In the genomic region with DNA sequence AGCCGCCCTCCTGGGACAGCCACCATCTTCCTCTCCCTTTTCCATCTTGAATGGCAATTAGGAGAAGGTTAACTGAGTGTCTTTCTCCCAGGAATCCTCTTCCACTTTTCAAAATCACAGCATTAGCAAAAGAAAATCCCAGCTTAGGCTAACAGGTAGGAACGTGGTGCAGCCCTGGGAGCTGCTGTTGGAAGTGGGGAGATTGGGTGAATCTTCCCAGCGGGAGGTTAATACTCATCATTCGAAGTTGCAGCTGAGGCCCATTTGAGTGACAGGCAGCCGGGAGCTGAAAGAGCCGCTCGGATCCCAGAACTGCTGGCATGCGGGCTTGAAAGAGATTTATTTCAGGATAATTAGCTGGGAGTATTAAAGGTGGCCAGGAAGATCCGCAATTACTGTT, we compare ENCODE assay signal across 17 cellular contexts.
DNase-seq lines count a peak whose midpoint lies in the region; TF ChIP-seq lines count a peak whose summit lies in the region.
"Had no signal": no experiment of that assay in that cellular context is flagged by ENCODE, and none has a peak within 500 bp of the region (broad histone marks: within the 10 kb centered on the region; RNA-seq: fewer than 3 reads in every experiment).

No MANE protein-coding gene starts in this region.

- H3K27me3 Mint-ChIP-seq in H9 (ENCODE audit: low read depth): peaks cover 1% of the 10 kb centered on the region
- H3K27me3 Mint-ChIP-seq: B cell; CD4-positive, alpha-beta T cell had no signal

- no peak overlapping the region for H3T11ph ChIP-seq in H9 (ENCODE audit: low read length)

- H3K18ac ChIP-seq in H9 (ENCODE audit: insufficient read length, low read depth, low read length) (no peak overlapping the region), neuronal stem cell (ENCODE audit: low read length) (no peak overlapping the region), mesenchymal stem cell (ENCODE audit: low read depth in 1 of 2, low read length in 2 of 2) (no peak overlapping the region)

- no peaks in the 10 kb centered on the region; a peak in 1 of 7 replicates for H3K36me3 Mint-ChIP-seq in H9 (ENCODE audit: insufficient read depth in 1 of 3, low read depth in 3 of 3)

- H4K8ac ChIP-seq in H9 (replicated peaks; ENCODE audit: insufficient read length, low read depth, low read length) (no peak overlapping the region), neuronal stem cell (ENCODE audit: low read depth, low read length) (no peak overlapping the region), mesenchymal stem cell (ENCODE audit: low read length) (no peak overlapping the region)

- H3K4me1 Mint-ChIP-seq in H9: peaks cover 12 to 14% of the 10 kb centered on the region in 2 experiments
- H3K4me1 Mint-ChIP-seq: B cell had no signal

- H3K4ac ChIP-seq in H9 (ENCODE audit: low read depth, low read length) (no peak overlapping the region), neuronal stem cell (ENCODE audit: low read length) (no peak overlapping the region), mesenchymal stem cell (ENCODE audit: low read depth in 1 of 2, low read length in 2 of 2) (no peak overlapping the region)

- H4K20me1 ChIP-seq in H9 (ENCODE audit: control insufficient read depth, insufficient read depth, insufficient read length): no peaks in the 10 kb centered on the region

- DNase-seq in H9 (peak; percentile 40), NCI-H82 treated with DMSO at 0.1 percent for 48 hours (lab: John Stamatoyannopoulos, UW; ENCODE audit: unreplicated experiment) (peak; percentile 28), esophagus muscularis mucosa (ENCODE audit: extremely low spot score) (peak; percentile 42), neuronal stem cell (ENCODE audit: low spot score) (peak; percentile 20), mesenchymal stem cell (no peak), GM20000 (ENCODE audit: low spot score) (no peak)
- no peak for DNase-seq in activated CD8-positive, alpha-beta memory T cell treated with anti-CD3 and anti-CD28 coated beads for 24 hours
- no peak for DNase-seq in stimulated activated CD8-positive, alpha-beta memory T cell treated with anti-CD3 and anti-CD28 coated beads, Interleukin-4, amount 100 ng/mL, for 48 hours
- DNase-seq: C1 segment of cervical spinal cord; Calu3; CD4-positive, alpha-beta T cell; DMS79; GOT3; IMR-90; KBM-7 had no signal

- H2BK15ac ChIP-seq in H9 (ENCODE audit: low read depth, low read length): no peak overlapping the region
- H2BK15ac ChIP-seq in neuronal stem cell (ENCODE audit: low read length): no peak overlapping the region
- no peak overlapping the region for H2BK15ac ChIP-seq in mesenchymal stem cell (ENCODE audit: low read depth, poor library complexity, severe bottlenecking)

- H2AK5ac ChIP-seq in H9 (ENCODE audit: insufficient read length, low read length) (no peak overlapping the region), neuronal stem cell (ENCODE audit: low read depth, low read length) (no peak overlapping the region), mesenchymal stem cell (ENCODE audit: low read length, severe bottlenecking) (no peak overlapping the region)

- H3K9me3 ChIP-seq in H9 (ENCODE audit: control insufficient read depth, low read depth, low read length) (no peaks in the 10 kb centered on the region), esophagus muscularis mucosa (no peaks in the 10 kb centered on the region), neuronal stem cell (replicated peaks in 1 of 2; ENCODE audit: control insufficient read depth in 2 of 2, insufficient read depth in 1 of 2, low read depth in 1 of 2, low read length in 2 of 2) (no peaks in the 10 kb centered on the region), mesenchymal stem cell (ENCODE audit: control insufficient read depth, low read length) (peaks cover 6% of the 10 kb centered on the region)

- H3K79me2 ChIP-seq in H9 (ENCODE audit: insufficient read depth, low read length): no peaks in the 10 kb centered on the region

- no peak for TF ChIP-seq EP300 in esophagus muscularis mucosa (IDR thresholded peaks at IDR 0.05)

- H3K79me1 ChIP-seq in H9 (ENCODE audit: insufficient read depth, low read depth, low read length, poor library complexity, severe bottlenecking) (no peaks in the 10 kb centered on the region), neuronal stem cell (ENCODE audit: low read depth, low read length) (no peaks in the 10 kb centered on the region), mesenchymal stem cell (replicated peaks; ENCODE audit: low read length, poor library complexity, severe bottlenecking) (no peaks in the 10 kb centered on the region)

- H3K4me1 ChIP-seq in H9 (ENCODE audit: insufficient read depth, low read length): no peaks in the 10 kb centered on the region
- no peaks in the 10 kb centered on the region for H3K4me1 ChIP-seq in esophagus muscularis mucosa
- peaks cover 0 to 5% of the 10 kb centered on the region in 2 donors for H3K4me1 ChIP-seq in neuronal stem cell (ENCODE audit: control insufficient read depth in 2 of 2, insufficient read depth in 1 of 2, low read depth in 1 of 2, low read length in 2 of 2)
- no peaks in the 10 kb centered on the region for H3K4me1 ChIP-seq in mesenchymal stem cell (ENCODE audit: control insufficient read depth, insufficient read depth, low read depth, low read length)

- peaks cover 3 to 5% of the 10 kb centered on the region in 2 experiments; a peak in 3 of 5 replicates for H3K9me3 Mint-ChIP-seq in H9

- H3K14ac ChIP-seq in H9 (ENCODE audit: insufficient read depth, low read length): no peak overlapping the region
- H3K14ac ChIP-seq in neuronal stem cell (ENCODE audit: low read length): no peak overlapping the region
- no peak overlapping the region for H3K14ac ChIP-seq in mesenchymal stem cell (ENCODE audit: low read length in 2 of 2)

- no peaks in the 10 kb centered on the region for H3K23me2 ChIP-seq in H9 (ENCODE audit: insufficient read length, low read depth, low read length, poor library complexity, severe bottlenecking)

- H3K27ac ChIP-seq in H9 (ENCODE audit: insufficient read length, low read depth, low read length) (no peak overlapping the region), esophagus muscularis mucosa (replicated peaks in 1 of 4) (no peak overlapping the region), neuronal stem cell (replicated peaks; ENCODE audit: low read length) (peak overlapping the region; percentile 47), mesenchymal stem cell (ENCODE audit: low read length, poor library complexity, severe bottlenecking) (no peak overlapping the region)
- H3K27ac ChIP-seq: HL-60 had no signal

- no peak overlapping the region for H3K4me3 ChIP-seq in esophagus muscularis mucosa
- H3K4me3 ChIP-seq in neuronal stem cell (ENCODE audit: low read length in 2 of 2): no peak overlapping the region
- no peak overlapping the region for H3K4me3 ChIP-seq in mesenchymal stem cell (ENCODE audit: insufficient read depth in 1 of 2, low read depth in 1 of 2, low read length in 2 of 2)

- no peak overlapping the region for H3K23ac ChIP-seq in H9 (ENCODE audit: insufficient read length, low read depth, low read length)
- H3K23ac ChIP-seq in neuronal stem cell (ENCODE audit: low read depth, low read length, poor library complexity): no peak overlapping the region
- H3K23ac ChIP-seq in mesenchymal stem cell (ENCODE audit: low read length in 2 of 2): no peak overlapping the region

- peak overlapping the region in 1 of 3 experiments; percentile 42; a peak in 1 of 7 replicates for H3K27ac Mint-ChIP-seq in H9
- H3K27ac Mint-ChIP-seq: B cell; CD4-positive, alpha-beta T cell had no signal

- H2BK120ac ChIP-seq in H9 (ENCODE audit: low read depth, low read length, poor library complexity, severe bottlenecking) (no peak overlapping the region), neuronal stem cell (ENCODE audit: low read depth, low read length) (no peak overlapping the region), mesenchymal stem cell (ENCODE audit: low read depth, low read length) (no peak overlapping the region)

- no peaks in the 10 kb centered on the region for H3K27me3 ChIP-seq in H9 (ENCODE audit: insufficient read depth, low read length)
- H3K27me3 ChIP-seq in esophagus muscularis mucosa: no peaks in the 10 kb centered on the region
- no peaks in the 10 kb centered on the region for H3K27me3 ChIP-seq in neuronal stem cell (ENCODE audit: control insufficient read depth in 3 of 3, insufficient read depth in 3 of 3, low read depth in 1 of 3, low read length in 3 of 3)
- H3K27me3 ChIP-seq in mesenchymal stem cell (ENCODE audit: control insufficient read depth in 1 of 2, insufficient read depth in 1 of 2, low read length in 2 of 2): no peaks in the 10 kb centered on the region

- H2BK5ac ChIP-seq in H9 (ENCODE audit: insufficient read length, low read length): no peak overlapping the region
- no peak overlapping the region for H2BK5ac ChIP-seq in neuronal stem cell (ENCODE audit: low read length)
- no peak overlapping the region for H2BK5ac ChIP-seq in mesenchymal stem cell (ENCODE audit: low read depth, low read length, poor library complexity, severe bottlenecking)

- H3K4me3 Mint-ChIP-seq in H9: no peak overlapping the region
- H3K4me3 Mint-ChIP-seq: B cell; CD4-positive, alpha-beta T cell had no signal

- no peak overlapping the region for H3K9ac ChIP-seq in H9 (ENCODE audit: extremely low read depth, insufficient read length, low read length)
- H3K9ac ChIP-seq in neuronal stem cell (ENCODE audit: low read depth, low read length, poor library complexity): no peak overlapping the region
- H3K9ac ChIP-seq in mesenchymal stem cell (ENCODE audit: low read length): no peak overlapping the region

- TF ChIP-seq CTCF in H9 (conservative IDR thresholded peaks at IDR 0.05) (no peak), esophagus muscularis mucosa (IDR thresholded peaks at IDR 0.05) (no peak), GM20000 (IDR thresholded peaks at IDR 0.05; ENCODE audit: extremely low read depth, missing control alignments) (no peak)

- no peak for TF ChIP-seq POLR2A in esophagus muscularis mucosa (IDR thresholded peaks at IDR 0.05; ENCODE audit: low read depth)

- intact Hi-C loops in esophagus muscularis mucosa (cut with DNase I): no loop called here

- no peak overlapping the region for H2BK20ac ChIP-seq in H9 (ENCODE audit: low read depth, low read length, poor library complexity, severe bottlenecking)

- no peak overlapping the region for H3K56ac ChIP-seq in H9 (ENCODE audit: insufficient read length, low read depth, low read length)

- H4K91ac ChIP-seq in H9 (ENCODE audit: insufficient read length, low read depth, low read length) (no peak overlapping the region), neuronal stem cell (ENCODE audit: low read depth, low read length, poor library complexity) (no peak overlapping the region), mesenchymal stem cell (ENCODE audit: low read length) (no peak overlapping the region)

- no peaks in the 10 kb centered on the region for H3K36me3 ChIP-seq in esophagus muscularis mucosa
- no peaks in the 10 kb centered on the region for H3K36me3 ChIP-seq in neuronal stem cell (replicated peaks in 1 of 2; ENCODE audit: control insufficient read depth in 2 of 2, insufficient read depth in 2 of 2, low read length in 2 of 2)
- no peaks in the 10 kb centered on the region for H3K36me3 ChIP-seq in mesenchymal stem cell (ENCODE audit: control insufficient read depth in 1 of 2, insufficient read depth in 2 of 2, low read depth in 1 of 2, low read length in 2 of 2)

- WGBS in H9 (ENCODE audit: extremely low coverage, insufficient read length, low lambda C conversion rate): no CpG with 5 or more reads among the region's 9 CpGs
- WGBS in esophagus muscularis mucosa: 77% methylated on average over 9 of the region's 9 CpGs
- WGBS in neuronal stem cell (ENCODE audit: extremely low coverage in 2 of 2, insufficient read length in 2 of 2, insufficient replicate concordance in 1 of 2), 2 donors: no CpG with 5 or more reads among the region's 9 CpGs
- WGBS in mesenchymal stem cell: 58% methylated on average over 3 of the region's 9 CpGs

- H2BK12ac ChIP-seq in H9 (ENCODE audit: insufficient read length, low read depth, low read length): no peak overlapping the region
- no peak overlapping the region for H2BK12ac ChIP-seq in neuronal stem cell (ENCODE audit: low read length)
- no peak overlapping the region for H2BK12ac ChIP-seq in mesenchymal stem cell (ENCODE audit: low read length in 2 of 2)

- H3K4me2 ChIP-seq in H9 (ENCODE audit: insufficient read depth, insufficient read length, low read length) (no peak overlapping the region), neuronal stem cell (ENCODE audit: insufficient read depth, low read length, poor library complexity, severe bottlenecking) (no peak overlapping the region), mesenchymal stem cell (ENCODE audit: low read length, poor library complexity, severe bottlenecking) (no peak overlapping the region)

- H2AFZ ChIP-seq in H9 (ENCODE audit: low read length): no peak overlapping the region
- no peak overlapping the region for H2AFZ ChIP-seq in neuronal stem cell (ENCODE audit: low read length)
- no peak overlapping the region for H2AFZ ChIP-seq in mesenchymal stem cell (ENCODE audit: low read depth, low read length)

- no peak overlapping the region for H4K5ac ChIP-seq in H9 (ENCODE audit: insufficient read length, low read depth, low read length)

Comparison
In these comparisons a context has a peak if more than half of its experiments do, and no peak if none do; other contexts are left out.
1. DNase-seq: peak in H9 (single experiment), NCI-H82 treated with DMSO at 0.1 percent for 48 hours (single experiment), esophagus muscularis mucosa (single experiment) and neuronal stem cell (single experiment); none in mesenchymal stem cell (single experiment), activated CD8-positive, alpha-beta memory T cell treated with anti-CD3 and anti-CD28 coated beads for 24 hours (single experiment), GM20000 (single experiment) and stimulated activated CD8-positive, alpha-beta memory T cell treated with anti-CD3 and anti-CD28 coated beads, Interleukin-4, amount 100 ng/mL, for 48 hours (single experiment).